Comparison of ENCODE assay signal across 19 cellular contexts in genomic region chr13:90201198-90201597, GRCh38.
DNase-seq lines count a peak whose midpoint lies in the region; ATAC-seq and TF ChIP-seq lines count a peak whose summit lies in the region.
"Had no signal": no experiment of that assay in that cellular context is flagged by ENCODE, and none has a peak within 500 bp of the region (broad histone marks: within the 10 kb centered on the region; RNA-seq: fewer than 3 reads in every experiment).

No MANE protein-coding gene starts in this region.

- no peak for DNase-seq in Right ventricle myocardium superior
- no peak for DNase-seq in right atrium auricular region (ENCODE audit: low spot score)
- DNase-seq in cardiac fibroblast (ENCODE audit: low read depth in 2 of 2): peak; percentile 14 to 55
- DNase-seq in hepatocyte (ENCODE audit: low spot score): peak; percentile 4
- no peak for DNase-seq in NCI-H1105 treated with DMSO at 0.1 percent for 48 hours (lab: John Stamatoyannopoulos, UW)
- no peak for DNase-seq in activated naive CD8-positive, alpha-beta T cell treated with anti-CD3 and anti-CD28 coated beads, Interleukin-2, amount 50 U/mL, for 24 hours
- DNase-seq in nucleus accumbens (lab: John Stamatoyannopoulos, UW): no peak
- DNase-seq in DMS 273 treated with DMSO at 0.1 percent for 48 hours (lab: John Stamatoyannopoulos, UW): no peak
- DNase-seq: activated CD8-positive, alpha-beta T cell treated with anti-CD3 and anti-CD28 coated beads for 36 hours; activated T-cell treated with anti-CD3 and anti-CD28 coated beads, Interleukin-2, amount 50 U/mL, for 48 hours; brain microvascular endothelial cell; head of caudate nucleus; NCI-H187 treated with DMSO at 0.1 percent for 48 hours; SIG-M5 had no signal

- no peaks in the 10 kb centered on the region for H3K9me2 ChIP-seq in hepatocyte (replicated peaks; ENCODE audit: insufficient read depth)

- H3K4me1 ChIP-seq in right atrium auricular region (no peaks in the 10 kb centered on the region), hepatocyte (ENCODE audit: insufficient read depth) (no peaks in the 10 kb centered on the region)

- WGBS in hepatocyte (ENCODE audit: low lambda C conversion rate, missing lambda C conversion rate): 67% methylated on average over 1 of the region's 1 CpG

- no peaks in the 10 kb centered on the region for H3K27me3 Mint-ChIP-seq in activated naive CD8-positive, alpha-beta T cell treated with anti-CD3 and anti-CD28 coated beads, Interleukin-2, amount 50 U/mL, for 24 hours
- H3K27me3 Mint-ChIP-seq: activated CD8-positive, alpha-beta T cell treated with anti-CD3 and anti-CD28 coated beads for 36 hours; activated naive CD4-positive, alpha-beta T cell treated with anti-CD3 and anti-CD28 coated beads, Interleukin-2, amount 50 U/mL, for 24 hours; stimulated activated memory B cell treated with anti-CD40 and anti-IgM and Interleukin-4, amounts not matched to agents 10 μg/mL and 1 μg/mL and 100 μg/mL, for 72 hours had no signal

- H3K27me3 ChIP-seq in right atrium auricular region (no peaks in the 10 kb centered on the region), hepatocyte (no peaks in the 10 kb centered on the region)
- H3K27me3 ChIP-seq: brain microvascular endothelial cell had no signal

- H3K36me3 ChIP-seq in right atrium auricular region (no peaks in the 10 kb centered on the region), hepatocyte (replicated peaks; ENCODE audit: insufficient read depth, low read depth) (no peaks in the 10 kb centered on the region)
- H3K36me3 ChIP-seq: brain microvascular endothelial cell had no signal

- H3K27ac Mint-ChIP-seq in activated naive CD8-positive, alpha-beta T cell treated with anti-CD3 and anti-CD28 coated beads, Interleukin-2, amount 50 U/mL, for 24 hours: no peak overlapping the region
- H3K27ac Mint-ChIP-seq: activated CD8-positive, alpha-beta T cell treated with anti-CD3 and anti-CD28 coated beads for 36 hours; activated naive CD4-positive, alpha-beta T cell treated with anti-CD3 and anti-CD28 coated beads, Interleukin-2, amount 50 U/mL, for 24 hours; stimulated activated memory B cell treated with anti-CD40 and anti-IgM and Interleukin-4, amounts not matched to agents 10 μg/mL and 1 μg/mL and 100 μg/mL, for 72 hours; WTC11 had no signal

- H3K27ac ChIP-seq in right atrium auricular region: peak overlapping the region in 1 of 2 donors; percentile 42
- H3K27ac ChIP-seq in hepatocyte: peak overlapping the region; percentile 49
- H3K27ac ChIP-seq: brain microvascular endothelial cell, C4-2B had no signal

- H3K9me3 Mint-ChIP-seq in activated naive CD8-positive, alpha-beta T cell treated with anti-CD3 and anti-CD28 coated beads, Interleukin-2, amount 50 U/mL, for 24 hours: peaks cover 22% of the 10 kb centered on the region
- H3K9me3 Mint-ChIP-seq: WTC11 had no signal

- H3K4me3 Mint-ChIP-seq in activated naive CD8-positive, alpha-beta T cell treated with anti-CD3 and anti-CD28 coated beads, Interleukin-2, amount 50 U/mL, for 24 hours: no peak overlapping the region
- H3K4me3 Mint-ChIP-seq: activated CD8-positive, alpha-beta T cell treated with anti-CD3 and anti-CD28 coated beads for 36 hours; activated naive CD4-positive, alpha-beta T cell treated with anti-CD3 and anti-CD28 coated beads, Interleukin-2, amount 50 U/mL, for 24 hours; stimulated activated memory B cell treated with anti-CD40 and anti-IgM and Interleukin-4, amounts not matched to agents 10 μg/mL and 1 μg/mL and 100 μg/mL, for 72 hours; WTC11 had no signal

- no peaks in the 10 kb centered on the region for H3K9me3 ChIP-seq in right atrium auricular region
- H3K9me3 ChIP-seq in hepatocyte (ENCODE audit: low read depth): no peaks in the 10 kb centered on the region

- no peaks in the 10 kb centered on the region for H3K79me2 ChIP-seq in hepatocyte

- intact Hi-C loops in Right ventricle myocardium superior (cut with DNase I): no loop called here

- no peaks in the 10 kb centered on the region for H4K20me1 ChIP-seq in hepatocyte (ENCODE audit: insufficient read depth, poor library complexity, severe bottlenecking)

- H3K4me3 ChIP-seq in right atrium auricular region (no peak overlapping the region), cardiac fibroblast (replicated peaks in 1 of 2; ENCODE audit: low read depth in 2 of 2, low read length in 2 of 2) (no peak overlapping the region), hepatocyte (no peak overlapping the region)

- H3K36me3 Mint-ChIP-seq in activated naive CD8-positive, alpha-beta T cell treated with anti-CD3 and anti-CD28 coated beads, Interleukin-2, amount 50 U/mL, for 24 hours (ENCODE audit: low read depth): no peaks in the 10 kb centered on the region
- H3K36me3 Mint-ChIP-seq: activated naive CD4-positive, alpha-beta T cell treated with anti-CD3 and anti-CD28 coated beads, Interleukin-2, amount 50 U/mL, for 24 hours; stimulated activated memory B cell treated with anti-CD40 and anti-IgM and Interleukin-4, amounts not matched to agents 10 μg/mL and 1 μg/mL and 100 μg/mL, for 72 hours; WTC11 had no signal

- TF ChIP-seq CTCF in right atrium auricular region (IDR thresholded peaks at IDR 0.05) (no peak), cardiac fibroblast (IDR thresholded peaks at IDR 0.05; ENCODE audit: low read depth, low read length) (no peak), hepatocyte (IDR thresholded peaks at IDR 0.05; ENCODE audit: poor library complexity) (no peak)

- peak; percentile 89 for ATAC-seq in Right ventricle myocardium superior (ENCODE audit: poor library complexity)
- ATAC-seq in activated naive CD8-positive, alpha-beta T cell treated with anti-CD3 and anti-CD28 coated beads, Interleukin-2, amount 50 U/mL, for 24 hours: no peak
- ATAC-seq: activated CD8-positive, alpha-beta T cell treated with anti-CD3 and anti-CD28 coated beads for 36 hours; esophagus mucosa; stimulated activated memory B cell treated with anti-CD40 and anti-IgM and Interleukin-4, amounts not matched to agents 10 μg/mL and 1 μg/mL and 100 μg/mL, for 72 hours; WTC11 had no signal

- no peak overlapping the region for H2AFZ ChIP-seq in hepatocyte

- H3K4me1 Mint-ChIP-seq in activated naive CD8-positive, alpha-beta T cell treated with anti-CD3 and anti-CD28 coated beads, Interleukin-2, amount 50 U/mL, for 24 hours: no peaks in the 10 kb centered on the region
- H3K4me1 Mint-ChIP-seq: activated naive CD4-positive, alpha-beta T cell treated with anti-CD3 and anti-CD28 coated beads, Interleukin-2, amount 50 U/mL, for 24 hours; stimulated activated memory B cell treated with anti-CD40 and anti-IgM and Interleukin-4, amounts not matched to agents 10 μg/mL and 1 μg/mL and 100 μg/mL, for 72 hours; WTC11 had no signal

- no peak overlapping the region for H3K4me2 ChIP-seq in hepatocyte

Comparison
In these comparisons a context has a peak if more than half of its experiments do, and no peak if none do; other contexts are left out.
1. DNase-seq: peak in cardiac fibroblast (2 of 2) and hepatocyte (single experiment); none in Right ventricle myocardium superior (single experiment), right atrium auricular region (single experiment), NCI-H1105 treated with DMSO at 0.1 percent for 48 hours (single experiment), activated naive CD8-positive, alpha-beta T cell treated with anti-CD3 and anti-CD28 coated beads, Interleukin-2, amount 50 U/mL, for 24 hours (single experiment), nucleus accumbens (0 of 56) and DMS 273 treated with DMSO at 0.1 percent for 48 hours (single experiment).